In genomic region chr7:27201231-27202017, GRCh38 we compare ENCODE assay signal across 10 cellular contexts. TPM values are rescaled to one million over a fixed set of nuclear protein-coding genes. Genes with fewer than 3 reads are reported as not detected.
DNase-seq lines count a peak whose midpoint lies in the region; ATAC-seq, FAIRE-seq and TF ChIP-seq lines count a peak whose summit lies in the region.
"Had no signal": no experiment of that assay in that cellular context is flagged by ENCODE, and none has a peak within 500 bp of the region (broad histone marks: within the 10 kb centered on the region; RNA-seq: fewer than 3 reads in every experiment).

No MANE protein-coding gene starts in this region.

- peak; percentile 62 for DNase-seq in DMS53 (lab: John Stamatoyannopoulos, UW)
- DNase-seq in DMS53 treated with DMSO at 0.1 percent for 48 hours (lab: John Stamatoyannopoulos, UW; ENCODE audit: unreplicated experiment): no peak
- DNase-seq in GM12878 (ENCODE audit: low read depth, low spot score): no peak
- DNase-seq in spleen: peak; percentile 39
- DNase-seq in NCI-H146 (lab: John Stamatoyannopoulos, UW): no peak
- no peak for DNase-seq in stimulated activated CD4-positive, alpha-beta T cell treated with anti-CD3 and anti-CD28 coated beads, Interleukin-1b, Interleukin-23, amount 100 ng/mL, for 48 hours
- DNase-seq: cerebellar nuclear complex, NCI-H526 treated with DMSO at 0.1 percent for 48 hours had no signal

- no peaks in the 10 kb centered on the region; the same call in 2 of the 3 replicates for H3K9me3 ChIP-seq in GM12878 (replicated peaks; ENCODE audit: control insufficient read depth, insufficient read depth, low read length)
- H3K9me3 ChIP-seq in spleen: no peaks in the 10 kb centered on the region

- SMC1A ChIA-PET in GM12878 (lab: Charles Lee; ENCODE audit: uncharacterized antibody, unreplicated experiment): no interaction called here

- 12% methylated on average over 9 of the region's 9 CpGs for WGBS in GM12878 (ENCODE audit: insufficient coverage, insufficient replicate concordance, low lambda C conversion rate, missing lambda C conversion rate)
- WGBS in spleen, 5 donors: 6 to 10% (median 6%) methylated on average over 9 of the region's 9 CpGs

- in situ Hi-C loops in GM12878 (cut with MboI): loop anchor here (5.0 kb wide), 1 partner anchor 721 kb away; no protein-coding TSS in a partner anchor

- no peak for TF ChIP-seq RAD21 in GM12878 (IDR thresholded peaks at IDR 0.05; ENCODE audit: insufficient read depth, low read depth, low read length)

- H4K20me1 ChIP-seq in GM12878 (ENCODE audit: control insufficient read depth, insufficient read depth): no peaks in the 10 kb centered on the region

- ATAC-seq in GM12878: peak; percentile 46

- no peaks in the 10 kb centered on the region for H3K79me2 ChIP-seq in GM12878 (ENCODE audit: control insufficient read depth, insufficient read depth, low read length)

- FAIRE-seq in GM12878 (lab: Jason Lieb, UNC): no peak
- FAIRE-seq: A204.1 had no signal

- no peaks in the 10 kb centered on the region; the same call in 1 of the 2 replicates for H3K4me1 ChIP-seq in GM12878 (ENCODE audit: control insufficient read depth, insufficient read depth, low read length)
- H3K4me1 ChIP-seq in spleen: peaks cover 12 to 74% (median 55%) of the 10 kb centered on the region in 6 donors

- no peak for TF ChIP-seq POLR2A in GM12878 (IDR thresholded peaks at IDR 0.05; ENCODE audit: low read depth, low read length)
- no peak for TF ChIP-seq POLR2A in spleen (IDR thresholded peaks at IDR 0.05)

- RAD21 ChIA-PET in GM12878 (lab: Charles Lee; ENCODE audit: unreplicated experiment): no interaction called here

- BruUV-seq in GM12878 (replicated peaks; lab: Mats Ljungman, UMichigan): no TSS peak

- H3K4me3 ChIP-seq in GM12878 (no peak overlapping the region), spleen (peak overlapping the region in 4 of 8 donors; percentile 5 to 68 (median 6))

- no peak for TF ChIP-seq EP300 in GM12878 (IDR thresholded peaks at IDR 0.05; ENCODE audit: borderline replicate concordance in 1 of 2, control insufficient read depth in 1 of 2, low read depth in 2 of 2, low read length in 2 of 2)

- H3K36me3 ChIP-seq in GM12878 (ENCODE audit: control insufficient read depth in 2 of 2, insufficient read depth in 2 of 2, low read length in 1 of 2) (no peaks in the 10 kb centered on the region), spleen (no peaks in the 10 kb centered on the region)

- no peak overlapping the region for H3K9ac ChIP-seq in GM12878 (ENCODE audit: control insufficient read depth, insufficient read depth, low read length)

- 0 out of 2 replicates have a peak overlapping the region, but pooled peaks have one; percentile 8 for H3K4me2 ChIP-seq in GM12878 (ENCODE audit: control insufficient read depth, insufficient read depth)

- no peak overlapping the region for H2AFZ ChIP-seq in GM12878 (ENCODE audit: control insufficient read depth, low read depth, low read length)

- H3K27me3 ChIP-seq in GM12878 (replicated peaks in 1 of 2; ENCODE audit: control insufficient read depth in 2 of 2, insufficient read depth in 2 of 2, low read length in 1 of 2) (peaks cover 32 to 53% of the 10 kb centered on the region in 2 experiments), spleen (replicated peaks in 1 of 7) (peaks cover 23 to 100% (median 97%) of the 10 kb centered on the region in 7 donors)

- H3K27ac ChIP-seq in GM12878 (ENCODE audit: control insufficient read depth, insufficient read depth): no peak overlapping the region
- no peak overlapping the region for H3K27ac ChIP-seq in spleen

- TF ChIP-seq CTCF in GM12878 (IDR thresholded peaks at IDR 0.05 in 2 of 3, conservative IDR thresholded peaks at IDR 0.05 in 1 of 3; ENCODE audit: control insufficient read depth in 2 of 3, extremely low read depth in 1 of 3, insufficient read depth in 1 of 3, low read depth in 3 of 3, low read length in 3 of 3) (no peak), spleen (IDR thresholded peaks at IDR 0.05 in 8 of 11, conservative IDR thresholded peaks at IDR 0.05 in 3 of 11) (no peak)

- CTCF ChIA-PET in GM12878 (lab: Yijun Ruan, JAX): interaction anchor here (0.6 kb wide), 1 partner anchor 51 kb away, joined by 4 read pairs; no protein-coding TSS in a partner anchor

- POLR2A ChIA-PET in GM12878 (lab: Charles Lee): no interaction called here

- intact Hi-C loops in GM12878 (cut with micrococcal nuclease; ENCODE audit: unreplicated experiment): no loop called here
- intact Hi-C loops in spleen (cut with DNase I; ENCODE audit: low total_unique reads): no loop called here

RNA-seq across cellular contexts. Expression of gene HOXA13, which starts 1.5 kb away (rescaled TPM):
- total RNA-seq in GM12878 (2013; cell fraction: nucleolus; rRNA removed): not detected in 2 replicates
- total RNA-seq in GM12878 (2014; rRNA removed) (not detected in 2 replicates), GM12878 (2014; rRNA removed; fragmentation: Illumina TruSeq; extraction: Trizol) (not detected in 2 replicates), GM12878 (2021) (not detected in 2 replicates), spleen (not detected)
- not detected for polyA plus RNA-seq in GM12878 (2011; ENCODE audit: low read depth)
- polyA plus RNA-seq in GM12878 (2011; rRNA removed) (not detected in 2 replicates), GM12878 (2014; fragmentation: Illumina TruSeq; extraction: Trizol) (not detected in 2 replicates), GM12878 (2014; fragmentation: Nextera tagmentation; extraction: Ambion mirVana) (not detected), GM12878 (2014; rRNA removed) (not detected in 2 replicates), GM12878 (2016; fragmentation: Nextera tagmentation; extraction: Ambion mirVana) (not detected), spleen (not detected)
- not detected in 2 replicates for polyA plus RNA-seq in GM12878 (2011; cell fraction: cytosol; rRNA removed)
- polyA plus RNA-seq in GM12878 (2011; cell fraction: nucleus; rRNA removed): not detected in 2 replicates
- polyA plus RNA-seq in GM12878 (2012): not detected in 2 replicates
- not detected in 2 replicates for polyA minus RNA-seq in GM12878 (2011; rRNA and poly(A)+ RNA removed)
- not detected in 2 replicates for polyA minus RNA-seq in GM12878 (2011; cell fraction: cytosol; rRNA and poly(A)+ RNA removed)
- polyA minus RNA-seq in GM12878 (2011; cell fraction: nucleus; rRNA and poly(A)+ RNA removed): not detected in 2 replicates

RNA-seq across cellular contexts. Expression of gene HOXA11, which starts 16.4 kb away (rescaled TPM):
- total RNA-seq in GM12878 (2013; cell fraction: nucleolus; rRNA removed): not detected in 2 replicates
- total RNA-seq in GM12878 (2014; rRNA removed) (not detected in 2 replicates), GM12878 (2014; rRNA removed; fragmentation: Illumina TruSeq; extraction: Trizol) (not detected in 2 replicates), GM12878 (2021) (not detected in 2 replicates), spleen (not detected)
- polyA plus RNA-seq in GM12878 (2011; ENCODE audit: low read depth): not detected
- polyA plus RNA-seq in GM12878 (2011; rRNA removed) (not detected in 2 replicates), GM12878 (2014; fragmentation: Illumina TruSeq; extraction: Trizol) (not detected in 2 replicates), GM12878 (2014; fragmentation: Nextera tagmentation; extraction: Ambion mirVana) (not detected), GM12878 (2014; rRNA removed) (not detected in 2 replicates), GM12878 (2016; fragmentation: Nextera tagmentation; extraction: Ambion mirVana) (not detected), spleen (not detected)
- 0.03 TPM in 1 of 2 replicates, not detected in the other for polyA plus RNA-seq in GM12878 (2011; cell fraction: cytosol; rRNA removed)
- not detected in 2 replicates for polyA plus RNA-seq in GM12878 (2011; cell fraction: nucleus; rRNA removed)
- polyA plus RNA-seq in GM12878 (2012): not detected in 2 replicates
- not detected in 2 replicates for polyA minus RNA-seq in GM12878 (2011; rRNA and poly(A)+ RNA removed)
- polyA minus RNA-seq in GM12878 (2011; cell fraction: cytosol; rRNA and poly(A)+ RNA removed): not detected in 2 replicates
- not detected in 2 replicates for polyA minus RNA-seq in GM12878 (2011; cell fraction: nucleus; rRNA and poly(A)+ RNA removed)

RNA-seq across cellular contexts. Expression of gene HOXA10, which starts 27.3 kb away (rescaled TPM):
- not detected in 2 replicates for total RNA-seq in GM12878 (2013; cell fraction: nucleolus; rRNA removed)
- total RNA-seq in GM12878 (2014; rRNA removed) (not detected in 2 replicates), GM12878 (2014; rRNA removed; fragmentation: Illumina TruSeq; extraction: Trizol) (not detected in 2 replicates), GM12878 (2021) (not detected in 2 replicates), spleen (under 1 TPM in 3 of 7 donors, not detected in 4; 0.13 to 0.72 (median 0.56) TPM)
- not detected for polyA plus RNA-seq in GM12878 (2011; ENCODE audit: low read depth)
- polyA plus RNA-seq in GM12878 (2011; rRNA removed) (not detected in 2 replicates), GM12878 (2014; fragmentation: Illumina TruSeq; extraction: Trizol) (not detected in 2 replicates), GM12878 (2014; fragmentation: Nextera tagmentation; extraction: Ambion mirVana) (not detected), GM12878 (2014; rRNA removed) (not detected in 2 replicates), GM12878 (2016; fragmentation: Nextera tagmentation; extraction: Ambion mirVana) (not detected), spleen (under 1 TPM; 0.05 to 0.22 (median 0.19) TPM)
- polyA plus RNA-seq in GM12878 (2011; cell fraction: cytosol; rRNA removed): not detected in 2 replicates
- not detected in 2 replicates for polyA plus RNA-seq in GM12878 (2011; cell fraction: nucleus; rRNA removed)
- polyA plus RNA-seq in GM12878 (2012): not detected in 2 replicates
- not detected in 2 replicates for polyA minus RNA-seq in GM12878 (2011; rRNA and poly(A)+ RNA removed)
- not detected in 2 replicates for polyA minus RNA-seq in GM12878 (2011; cell fraction: cytosol; rRNA and poly(A)+ RNA removed)
- not detected in 2 replicates for polyA minus RNA-seq in GM12878 (2011; cell fraction: nucleus; rRNA and poly(A)+ RNA removed)

RNA-seq across cellular contexts. Expression of gene HOXA9, which starts 36.1 kb away (rescaled TPM):
- not detected in 2 replicates for total RNA-seq in GM12878 (2013; cell fraction: nucleolus; rRNA removed)
- total RNA-seq in GM12878 (2014; rRNA removed): not detected in 2 replicates
- not detected in 2 replicates for total RNA-seq in GM12878 (2014; rRNA removed; fragmentation: Illumina TruSeq; extraction: Trizol)
- total RNA-seq in GM12878 (2021): not detected in 2 replicates
- not detected for polyA plus RNA-seq in GM12878 (2011; ENCODE audit: low read depth)
- not detected in 2 replicates for polyA plus RNA-seq in GM12878 (2011; rRNA removed)
- not detected in 2 replicates for polyA plus RNA-seq in GM12878 (2011; cell fraction: cytosol; rRNA removed)
- polyA plus RNA-seq in GM12878 (2011; cell fraction: nucleus; rRNA removed): not detected in 2 replicates
- not detected in 2 replicates for polyA plus RNA-seq in GM12878 (2012)
- not detected in 2 replicates for polyA plus RNA-seq in GM12878 (2014; fragmentation: Illumina TruSeq; extraction: Trizol)
- polyA plus RNA-seq in GM12878 (2014; fragmentation: Nextera tagmentation; extraction: Ambion mirVana): not detected
- not detected in 2 replicates for polyA plus RNA-seq in GM12878 (2014; rRNA removed)
- not detected for polyA plus RNA-seq in GM12878 (2016; fragmentation: Nextera tagmentation; extraction: Ambion mirVana)
- polyA minus RNA-seq in GM12878 (2011; rRNA and poly(A)+ RNA removed): not detected in 2 replicates
- not detected in 2 replicates for polyA minus RNA-seq in GM12878 (2011; cell fraction: cytosol; rRNA and poly(A)+ RNA removed)
- not detected in 2 replicates for polyA minus RNA-seq in GM12878 (2011; cell fraction: nucleus; rRNA and poly(A)+ RNA removed)
- 1 to 10 TPM in 5 of 7 donors, under 1 TPM in 2; 0.51 to 3.0 (median 1.2) TPM for total RNA-seq in spleen
- polyA plus RNA-seq in spleen: under 1 TPM; 0.46 to 0.54 (median 0.48) TPM

RNA-seq across cellular contexts. Expression of gene EVX1, which starts 41.2 kb away (rescaled TPM):
- total RNA-seq in GM12878 (2013; cell fraction: nucleolus; rRNA removed): not detected in 2 replicates
- not detected in 2 replicates for total RNA-seq in GM12878 (2014; rRNA removed)
- total RNA-seq in GM12878 (2014; rRNA removed; fragmentation: Illumina TruSeq; extraction: Trizol): not detected in 2 replicates
- total RNA-seq in GM12878 (2021): not detected in 2 replicates
- polyA plus RNA-seq in GM12878 (2011; ENCODE audit: low read depth): not detected
- polyA plus RNA-seq in GM12878 (2011; rRNA removed): not detected in 2 replicates
- polyA plus RNA-seq in GM12878 (2011; cell fraction: cytosol; rRNA removed): not detected in 2 replicates
- polyA plus RNA-seq in GM12878 (2011; cell fraction: nucleus; rRNA removed): not detected in 2 replicates
- not detected in 2 replicates for polyA plus RNA-seq in GM12878 (2012)
- not detected in 2 replicates for polyA plus RNA-seq in GM12878 (2014; fragmentation: Illumina TruSeq; extraction: Trizol)
- not detected for polyA plus RNA-seq in GM12878 (2014; fragmentation: Nextera tagmentation; extraction: Ambion mirVana)
- polyA plus RNA-seq in GM12878 (2014; rRNA removed): not detected in 2 replicates
- not detected for polyA plus RNA-seq in GM12878 (2016; fragmentation: Nextera tagmentation; extraction: Ambion mirVana)
- polyA minus RNA-seq in GM12878 (2011; rRNA and poly(A)+ RNA removed): not detected in 2 replicates
- not detected in 2 replicates for polyA minus RNA-seq in GM12878 (2011; cell fraction: cytosol; rRNA and poly(A)+ RNA removed)
- polyA minus RNA-seq in GM12878 (2011; cell fraction: nucleus; rRNA and poly(A)+ RNA removed): not detected in 2 replicates
- total RNA-seq in spleen: not detected
- not detected for polyA plus RNA-seq in spleen
- total RNA-seq: renal cortical epithelial cell had no signal

Comparison
In these comparisons a context has a peak if more than half of its experiments do, and no peak if none do; other contexts are left out.
1. DNase-seq: peak in DMS53 (single experiment) and spleen (single experiment); none in DMS53 treated with DMSO at 0.1 percent for 48 hours (single experiment), GM12878 (single experiment), NCI-H146 (single experiment) and stimulated activated CD4-positive, alpha-beta T cell treated with anti-CD3 and anti-CD28 coated beads, Interleukin-1b, Interleukin-23, amount 100 ng/mL, for 48 hours (single experiment).